9 cellular contexts compared by ENCODE assay signal in genomic region chr1:26923711-26924110, GRCh38. TPM values are rescaled to one million over a fixed set of nuclear protein-coding genes. Genes with fewer than 3 reads are reported as not detected.
DNase-seq lines count a peak whose midpoint lies in the region; ATAC-seq lines count a peak whose summit lies in the region.
"Had no signal": no experiment of that assay in that cellular context is flagged by ENCODE, and none has a peak within 500 bp of the region (broad histone marks: within the 10 kb centered on the region; RNA-seq: fewer than 3 reads in every experiment).

No MANE protein-coding gene starts in this region.

- no peaks in the 10 kb centered on the region for H3K9me3 ChIP-seq in BLaER1

- peaks cover 60% of the 10 kb centered on the region for H4K20me1 ChIP-seq in BLaER1

- POLR2A ChIA-PET in activated CD4-positive, alpha-beta memory T cell treated with anti-CD3 and anti-CD28 coated beads, Interleukin-2, amount 10 ng/mL, durations not matched to agents 7 days and 5 days (lab: Charles Lee): interaction anchor here (1.0 to 2.0 kb wide), 2 partner anchors 10 to 35 kb away, joined by 3 to 8 read pairs; partner anchors contain the start of genes GPN2 and NR0B2

- H3K27me3 Mint-ChIP-seq in activated CD4-positive, alpha-beta memory T cell treated with anti-CD3 and anti-CD28 coated beads, Interleukin-2, amount 10 ng/mL, durations not matched to agents 7 days and 5 days: no peaks in the 10 kb centered on the region

- H3K9ac ChIP-seq in BLaER1: no peak overlapping the region

- no peaks in the 10 kb centered on the region for H3K9me3 Mint-ChIP-seq in activated CD4-positive, alpha-beta memory T cell treated with anti-CD3 and anti-CD28 coated beads, Interleukin-2, amount 10 ng/mL, durations not matched to agents 7 days and 5 days

- ATAC-seq in HG02938 (IDR thresholded peaks at IDR 0.05; ENCODE audit: unreplicated experiment): no peak

- H3K27ac ChIP-seq in BLaER1: no peak overlapping the region

- CTCF ChIA-PET in activated CD4-positive, alpha-beta memory T cell treated with anti-CD3 and anti-CD28 coated beads, Interleukin-2, amount 10 ng/mL, durations not matched to agents 7 days and 5 days (lab: Charles Lee): no interaction called here

- no peak overlapping the region for H3K27ac Mint-ChIP-seq in activated CD4-positive, alpha-beta memory T cell treated with anti-CD3 and anti-CD28 coated beads, Interleukin-2, amount 10 ng/mL, durations not matched to agents 7 days and 5 days

- H3K27me3 ChIP-seq in BLaER1: no peaks in the 10 kb centered on the region

- peak overlapping the region; percentile 97; the same call in 1 of the 2 replicates for H3K4me2 ChIP-seq in BLaER1

- H3K36me3 ChIP-seq in BLaER1: peaks cover 59% of the 10 kb centered on the region

- H3K4me3 Mint-ChIP-seq in activated CD4-positive, alpha-beta memory T cell treated with anti-CD3 and anti-CD28 coated beads, Interleukin-2, amount 10 ng/mL, durations not matched to agents 7 days and 5 days: peak overlapping the region; percentile 97

- DNase-seq in ELR (ENCODE audit: low read depth): peak; percentile 89
- no peak for DNase-seq in activated CD4-positive, alpha-beta memory T cell treated with anti-CD3 and anti-CD28 coated beads, Interleukin-2, amount 10 ng/mL, durations not matched to agents 7 days and 5 days
- peak; percentile 32 for DNase-seq in kidney tubule cell (ENCODE audit: low spot score)
- DNase-seq in NCI-H1417 (lab: John Stamatoyannopoulos, UW): no peak
- DNase-seq in stimulated activated naive CD4-positive, alpha-beta T cell treated with Interleukin-2 at 50 U/mL for 16 hours (lab: John Stamatoyannopoulos, UW): no peak
- DNase-seq in SIG-M5 (lab: John Stamatoyannopoulos, UW): no peak
- DNase-seq: NCI-H1694 treated with DMSO at 0.1 percent for 48 hours had no signal

- no peak overlapping the region for H3K4me3 ChIP-seq in BLaER1

- peaks cover 21% of the 10 kb centered on the region for H3K4me1 ChIP-seq in BLaER1

- H3K36me3 Mint-ChIP-seq in activated CD4-positive, alpha-beta memory T cell treated with anti-CD3 and anti-CD28 coated beads, Interleukin-2, amount 10 ng/mL, durations not matched to agents 7 days and 5 days (ENCODE audit: low read depth): peaks cover 38% of the 10 kb centered on the region

- peaks cover 43% of the 10 kb centered on the region for H3K4me1 Mint-ChIP-seq in activated CD4-positive, alpha-beta memory T cell treated with anti-CD3 and anti-CD28 coated beads, Interleukin-2, amount 10 ng/mL, durations not matched to agents 7 days and 5 days

RNA-seq across cellular contexts. Expression of gene NUDC, which starts 2.2 kb away (rescaled TPM):
- total RNA-seq in activated CD4-positive, alpha-beta memory T cell treated with anti-CD3 and anti-CD28 coated beads, Interleukin-2, amount 10 ng/mL, durations not matched to agents 7 days and 5 days: 10 to 100 TPM; 55.5 to 56.1 TPM

RNA-seq across cellular contexts. Expression of gene NR0B2, which starts 9.9 kb away (rescaled TPM):
- total RNA-seq in activated CD4-positive, alpha-beta memory T cell treated with anti-CD3 and anti-CD28 coated beads, Interleukin-2, amount 10 ng/mL, durations not matched to agents 7 days and 5 days: not detected

RNA-seq across cellular contexts. Expression of gene GPATCH3, which starts 23.4 kb away (rescaled TPM):
- total RNA-seq in activated CD4-positive, alpha-beta memory T cell treated with anti-CD3 and anti-CD28 coated beads, Interleukin-2, amount 10 ng/mL, durations not matched to agents 7 days and 5 days: 10 to 100 TPM; 16.0 to 16.7 TPM

RNA-seq across cellular contexts. Expression of gene GPN2, which starts 33.6 kb away (rescaled TPM):
- 10 to 100 TPM; 29.4 to 31.4 TPM for total RNA-seq in activated CD4-positive, alpha-beta memory T cell treated with anti-CD3 and anti-CD28 coated beads, Interleukin-2, amount 10 ng/mL, durations not matched to agents 7 days and 5 days

RNA-seq across cellular contexts. Expression of gene KDF1, which starts 36.6 kb away (rescaled TPM):
- under 1 TPM in 1 of 2 experiments, not detected in 1; 0.13 TPM for total RNA-seq in activated CD4-positive, alpha-beta memory T cell treated with anti-CD3 and anti-CD28 coated beads, Interleukin-2, amount 10 ng/mL, durations not matched to agents 7 days and 5 days

Comparison
In these comparisons a context has a peak if more than half of its experiments do, and no peak if none do; other contexts are left out.
1. DNase-seq: peak in ELR (single experiment) and kidney tubule cell (single experiment); none in activated CD4-positive, alpha-beta memory T cell treated with anti-CD3 and anti-CD28 coated beads, Interleukin-2, amount 10 ng/mL, durations not matched to agents 7 days and 5 days (single experiment), NCI-H1417 (0 of 3), stimulated activated naive CD4-positive, alpha-beta T cell treated with Interleukin-2 at 50 U/mL for 16 hours (single experiment) and SIG-M5 (single experiment).